8 cellular contexts compared by ENCODE assay signal in genomic region chr12:388547-389137, GRCh38. TPM values are rescaled to one million over a fixed set of nuclear protein-coding genes. Genes with fewer than 3 reads are reported as not detected.
DNase-seq lines count a peak whose midpoint lies in the region; ATAC-seq, FAIRE-seq and TF ChIP-seq lines count a peak whose summit lies in the region.

No MANE protein-coding gene starts in this region.

- H3K9me3 ChIP-seq in pancreas: no peaks in the 10 kb centered on the region

- H3K27me3 ChIP-seq in ACC112 (ENCODE audit: insufficient read depth, low read length) (no peaks in the 10 kb centered on the region), pancreas (no peaks in the 10 kb centered on the region)

- FAIRE-seq in pancreas (lab: Jason Lieb, UNC): no peak

- TF ChIP-seq CTCF in foreskin fibroblast (IDR thresholded peaks at IDR 0.05; ENCODE audit: low read depth, low read length) (no peak), pancreas (IDR thresholded peaks at IDR 0.05) (no peak)

- ATAC-seq in GM19351 (IDR thresholded peaks at IDR 0.05; ENCODE audit: unreplicated experiment) (peak; percentile 25), HG03520 (IDR thresholded peaks at IDR 0.05; ENCODE audit: unreplicated experiment) (peak; percentile 28), pancreas (peak; percentile 18 to 51 (median 42))

- peak overlapping the region; percentile 83 for H2AFZ ChIP-seq in ACC112 (ENCODE audit: low read length, unreplicated experiment)

- H3K36me3 ChIP-seq in ACC112 (ENCODE audit: insufficient read depth, low read length) (peaks cover 15% of the 10 kb centered on the region), pancreas (peaks cover 0 to 10% (median 0%) of the 10 kb centered on the region in 3 donors)

- intact Hi-C loops in pancreas (cut with DNase I): no loop called here

- H3K27ac ChIP-seq in ACC112 (ENCODE audit: low read depth, low read length): peak overlapping the region; percentile 88
- H3K27ac ChIP-seq in pancreas: peak overlapping the region; percentile 73 to 92 (median 86)

- H3K79me2 ChIP-seq in ACC112 (ENCODE audit: control insufficient read depth, insufficient read depth, low read length, unreplicated experiment): peaks cover 49% of the 10 kb centered on the region

- H3K4me3 ChIP-seq in ACC112 (ENCODE audit: low read depth, low read length) (peak overlapping the region; percentile 95), foreskin fibroblast (ENCODE audit: low read depth in 1 of 2, low read length in 2 of 2) (peak overlapping the region; percentile 98), pancreas (peak overlapping the region; percentile 60 to 90 (median 70))

- WGBS in pancreas, 2 donors: 0 to 1% methylated on average over 33 to 34 of the region's 35 CpGs

- peak; percentile 14 to 22 for DNase-seq in activated CD8-positive, alpha-beta memory T cell treated with anti-CD3 and anti-CD28 coated beads for 4 hours (ENCODE audit: low read depth in 2 of 2)
- DNase-seq in foreskin fibroblast (peak in 1 of 2 donors; percentile 15), pancreas (peak in 4 of 6 donors; percentile 31 to 62 (median 46)), mesenteric fat pad (ENCODE audit: low spot score) (no peak), NOMO-1 treated with dmso at 0.1 percent for 144 hours (lab: John Stamatoyannopoulos, UW; ENCODE audit: unreplicated experiment) (no peak)

- H3K4me1 ChIP-seq in ACC112 (ENCODE audit: control insufficient read depth, insufficient read depth, low read length, unreplicated experiment) (peaks cover 22% of the 10 kb centered on the region), pancreas (peaks cover 6 to 27% (median 19%) of the 10 kb centered on the region in 3 donors)

RNA-seq across cellular contexts. Expression of gene KDM5A, which starts 0.5 kb away (rescaled TPM):
- total RNA-seq in pancreas (10 to 100 TPM; 19.9 to 43.8 (median 25.7) TPM), mesenteric fat pad (53.0 TPM)
- polyA plus RNA-seq in pancreas: 1 to 10 TPM; 4.1 to 7.0 TPM

RNA-seq across cellular contexts. Expression of gene CCDC77, which starts 12.8 kb away (rescaled TPM):
- 1 to 10 TPM; 1.9 to 3.9 (median 2.6) TPM for total RNA-seq in pancreas
- polyA plus RNA-seq in pancreas: 1 to 10 TPM; 3.3 to 4.2 TPM
- 7.9 TPM for total RNA-seq in mesenteric fat pad

Comparison
In these comparisons a context has a peak if more than half of its experiments do, and no peak if none do; other contexts are left out.
1. DNase-seq: peak in activated CD8-positive, alpha-beta memory T cell treated with anti-CD3 and anti-CD28 coated beads for 4 hours (2 of 2) and pancreas (4 of 6); none in mesenteric fat pad (single experiment) and NOMO-1 treated with dmso at 0.1 percent for 144 hours (single experiment).
2. Peak in every context shown above with its lines, with median percentiles within 50 percentile points of each other: H3K4me3 ChIP-seq and ATAC-seq.